ENCODE assay signal across 26 cellular contexts in genomic region chr5:160245506-160246100, GRCh38. TPM values are rescaled to one million over a fixed set of nuclear protein-coding genes. Genes with fewer than 3 reads are reported as not detected.
DNase-seq lines count a peak whose midpoint lies in the region; ATAC-seq and TF ChIP-seq lines count a peak whose summit lies in the region.
"Had no signal": no experiment of that assay in that cellular context is flagged by ENCODE, and none has a peak within 500 bp of the region (broad histone marks: within the 10 kb centered on the region; RNA-seq: fewer than 3 reads in every experiment).

No MANE protein-coding gene starts in this region.

- no peak overlapping the region for H4K8ac ChIP-seq in H9 (replicated peaks; ENCODE audit: insufficient read length, low read depth, low read length)
- H4K8ac ChIP-seq in mesenchymal stem cell (ENCODE audit: low read length), result peak overlapping the region; percentile 15

- POLR2A ChIA-PET in AG04450 (lab: Yijun Ruan, JAX), result no interaction called here
- POLR2A ChIA-PET in Panc1 (lab: Charles Lee), result interaction anchor here (0.6 kb wide), 1 partner anchor 63 kb away, joined by 3 read pairs; no protein-coding TSS in a partner anchor
- POLR2A ChIA-PET in OCI-LY7 (lab: Charles Lee), result no interaction called here

- H3K18ac ChIP-seq in H9 (ENCODE audit: insufficient read length, low read depth, low read length) (no peak overlapping the region), mesenchymal stem cell (ENCODE audit: low read depth in 1 of 2, low read length in 2 of 2) (no peak overlapping the region)

- H4K20me1 ChIP-seq in H9 (ENCODE audit: control insufficient read depth, insufficient read depth, insufficient read length) (no peaks in the 10 kb centered on the region), OCI-LY7 (ENCODE audit: insufficient read depth, low read length) (no peaks in the 10 kb centered on the region)
- H4K20me1 ChIP-seq: BLaER1 treated with 17β-estradiol and CSF1 and Interleukin-3, amounts not matched to agents 10 nM and 100 nM had no signal

- peak overlapping the region; percentile 31 to 63 (median 34); a peak in 4 of 7 replicates for H3K27ac Mint-ChIP-seq in H9
- H3K27ac Mint-ChIP-seq: activated naive CD8-positive, alpha-beta T cell treated with anti-CD3 and anti-CD28 coated beads, Interleukin-2, amount 50 U/mL, for 24 hours had no signal

- in situ Hi-C loops in Panc1 (cut with HindIII; ENCODE audit: low pct_unique_long_range_greater_than_20kb, low sequenced_read_pairs), result no loop called here

- H3K14ac ChIP-seq in H9 (ENCODE audit: insufficient read depth, low read length) (no peak overlapping the region), mesenchymal stem cell (ENCODE audit: low read length in 2 of 2) (no peak overlapping the region)

- DNase-seq in AG04450 (ENCODE audit: low read depth, low spot score) (no peak), H9 (no peak), Panc1 (ENCODE audit: low read depth, low spot score) (no peak), mesenchymal stem cell (no peak), OCI-LY7 (ENCODE audit: low spot score) (no peak), NCI-H146 (lab: John Stamatoyannopoulos, UW) (no peak), DMS79 treated with DMSO at 0.1 percent for 48 hours (lab: John Stamatoyannopoulos, UW) (no peak), sciatic nerve (ENCODE audit: low spot score) (no peak)
- DNase-seq: activated CD4-positive, alpha-beta T cell treated with anti-CD3 and anti-CD28 coated beads, Interleukin-2, amount 50 U/mL, for 1 hour; activated CD8-positive, alpha-beta memory T cell treated with anti-CD3 and anti-CD28 coated beads, Interleukin-2, amount 50 U/mL, for 4 hours; activated effector memory CD4-positive, alpha-beta T cell treated with anti-CD3 and anti-CD28 coated beads, Interleukin-2, amount 50 U/mL, for 16 hours; activated naive CD8-positive, alpha-beta T cell treated with anti-CD3 and anti-CD28 coated beads, Interleukin-2, amount 50 U/mL, for 24 hours; Caco-2; effector memory CD4-positive, alpha-beta T cell; EL; GOT3; islet precursor cell; NCI-H1105 treated with DMSO at 0.1 percent for 48 hours; NCI-H748 treated with DMSO at 0.1 percent for 48 hours; ovary; right cardiac atrium; T-helper 2 cell had no signal

- H3K4me1 Mint-ChIP-seq in H9, result peaks cover 10 to 24% of the 10 kb centered on the region in 2 experiments
- H3K4me1 Mint-ChIP-seq: activated naive CD8-positive, alpha-beta T cell treated with anti-CD3 and anti-CD28 coated beads, Interleukin-2, amount 50 U/mL, for 24 hours had no signal

- H2AK5ac ChIP-seq in H9 (ENCODE audit: insufficient read length, low read length), result no peak overlapping the region
- no peak overlapping the region for H2AK5ac ChIP-seq in mesenchymal stem cell (ENCODE audit: low read length, severe bottlenecking)

- no peaks in the 10 kb centered on the region for H3K27me3 Mint-ChIP-seq in H9 (ENCODE audit: low read depth)
- H3K27me3 Mint-ChIP-seq: activated naive CD8-positive, alpha-beta T cell treated with anti-CD3 and anti-CD28 coated beads, Interleukin-2, amount 50 U/mL, for 24 hours had no signal

- no peak overlapping the region for H3K23ac ChIP-seq in H9 (ENCODE audit: insufficient read length, low read depth, low read length)
- no peak overlapping the region for H3K23ac ChIP-seq in mesenchymal stem cell (ENCODE audit: low read length in 2 of 2)

- intact Hi-C loops in Panc1 (cut with micrococcal nuclease; ENCODE audit: unreplicated experiment) (no loop called here), OCI-LY7 (cut with micrococcal nuclease; ENCODE audit: unreplicated experiment) (no loop called here), sciatic nerve (cut with DNase I) (no loop called here)

- H2BK5ac ChIP-seq in H9 (ENCODE audit: insufficient read length, low read length) (no peak overlapping the region), mesenchymal stem cell (ENCODE audit: low read depth, low read length, poor library complexity, severe bottlenecking) (no peak overlapping the region)

- no peaks in the 10 kb centered on the region; the same call in 1 of the 2 replicates for H3K36me3 ChIP-seq in Panc1 (ENCODE audit: control insufficient read depth, insufficient read depth, low read length)
- peaks cover 0 to 3% of the 10 kb centered on the region in 2 experiments for H3K36me3 ChIP-seq in mesenchymal stem cell (ENCODE audit: control insufficient read depth in 1 of 2, insufficient read depth in 2 of 2, low read depth in 1 of 2, low read length in 2 of 2)
- H3K36me3 ChIP-seq in OCI-LY7 (ENCODE audit: insufficient read depth, low read length), result no peaks in the 10 kb centered on the region
- H3K36me3 ChIP-seq: ovary, suprapubic skin, vagina had no signal

- H2BK15ac ChIP-seq in H9 (ENCODE audit: low read depth, low read length) (no peak overlapping the region), mesenchymal stem cell (ENCODE audit: low read depth, poor library complexity, severe bottlenecking) (no peak overlapping the region)

- H3K4ac ChIP-seq in H9 (ENCODE audit: low read depth, low read length) (no peak overlapping the region), mesenchymal stem cell (ENCODE audit: low read depth in 1 of 2, low read length in 2 of 2) (no peak overlapping the region)

- no CpG with 5 or more reads among the region's 9 CpGs for WGBS in H9 (ENCODE audit: extremely low coverage, insufficient read length, low lambda C conversion rate)
- WGBS in mesenchymal stem cell, result 84% methylated on average over 9 of the region's 9 CpGs

- H3K4me2 ChIP-seq in H9 (ENCODE audit: insufficient read depth, insufficient read length, low read length), result no peak overlapping the region
- H3K4me2 ChIP-seq in mesenchymal stem cell (ENCODE audit: low read length, poor library complexity, severe bottlenecking), result no peak overlapping the region
- H3K4me2 ChIP-seq in OCI-LY7 (ENCODE audit: low read length), result no peak overlapping the region

- H3K56ac ChIP-seq in H9 (ENCODE audit: insufficient read length, low read depth, low read length), result no peak overlapping the region

- H3K9me3 ChIP-seq in AG04450 (ENCODE audit: control insufficient read depth, insufficient read depth, low read length) (no peaks in the 10 kb centered on the region), H9 (ENCODE audit: control insufficient read depth, low read depth, low read length) (no peaks in the 10 kb centered on the region), Panc1 (ENCODE audit: control insufficient read depth, insufficient read depth, low read depth, low read length) (no peaks in the 10 kb centered on the region), mesenchymal stem cell (ENCODE audit: control insufficient read depth, low read length) (no peaks in the 10 kb centered on the region), OCI-LY7 (ENCODE audit: low read length) (no peaks in the 10 kb centered on the region)
- H3K9me3 ChIP-seq: BLaER1 treated with 17β-estradiol and CSF1 and Interleukin-3, amounts not matched to agents 10 nM and 100 nM; Caco-2; ovary; suprapubic skin; vagina had no signal

- no peak overlapping the region for H2BK12ac ChIP-seq in H9 (ENCODE audit: insufficient read length, low read depth, low read length)
- H2BK12ac ChIP-seq in mesenchymal stem cell (ENCODE audit: low read length in 2 of 2), result peak overlapping the region in 1 of 2 experiments; percentile 56

- H4K91ac ChIP-seq in H9 (ENCODE audit: insufficient read length, low read depth, low read length), result no peak overlapping the region
- no peak overlapping the region for H4K91ac ChIP-seq in mesenchymal stem cell (ENCODE audit: low read length)

- H3K27ac ChIP-seq in AG04450 (ENCODE audit: low read depth, low read length) (peak overlapping the region; percentile 21), H9 (ENCODE audit: insufficient read length, low read depth, low read length) (no peak overlapping the region), Panc1 (ENCODE audit: low read length) (no peak overlapping the region), mesenchymal stem cell (ENCODE audit: low read length, poor library complexity, severe bottlenecking) (no peak overlapping the region), OCI-LY7 (ENCODE audit: low read depth, low read length, poor library complexity, severe bottlenecking) (no peak overlapping the region)
- H3K27ac ChIP-seq: BLaER1 treated with 17β-estradiol and CSF1 and Interleukin-3, amounts not matched to agents 10 nM and 100 nM; ovary; suprapubic skin; vagina had no signal

- H3K4me3 ChIP-seq in AG04450 (ENCODE audit: low read depth, low read length) (no peak overlapping the region), Panc1 (ENCODE audit: low read depth in 2 of 2, low read length in 2 of 2) (no peak overlapping the region), mesenchymal stem cell (ENCODE audit: insufficient read depth in 1 of 2, low read depth in 1 of 2, low read length in 2 of 2) (no peak overlapping the region), OCI-LY7 (ENCODE audit: low read depth, low read length, poor library complexity, severe bottlenecking) (no peak overlapping the region)
- H3K4me3 ChIP-seq: BLaER1 treated with 17β-estradiol and CSF1 and Interleukin-3, amounts not matched to agents 10 nM and 100 nM; lung; ovary; suprapubic skin; vagina had no signal

- no peak overlapping the region for H2AFZ ChIP-seq in H9 (ENCODE audit: low read length)
- no peak overlapping the region for H2AFZ ChIP-seq in mesenchymal stem cell (ENCODE audit: low read depth, low read length)
- no peak overlapping the region for H2AFZ ChIP-seq in OCI-LY7 (ENCODE audit: low read length)

- TF ChIP-seq CTCF in AG04450 (IDR thresholded peaks at IDR 0.05; ENCODE audit: low read depth, low read length) (no peak), H9 (conservative IDR thresholded peaks at IDR 0.05) (no peak), Panc1 (IDR thresholded peaks at IDR 0.05) (no peak), OCI-LY7 (conservative IDR thresholded peaks at IDR 0.05; ENCODE audit: low read length) (no peak)

- H3K79me2 ChIP-seq in H9 (ENCODE audit: insufficient read depth, low read length) (no peaks in the 10 kb centered on the region), OCI-LY7 (ENCODE audit: insufficient read depth, low read depth, low read length) (no peaks in the 10 kb centered on the region)

- BruUV-seq in Panc1 (replicated peaks; lab: Mats Ljungman, UMichigan), result no TSS peak
- BruUV-seq in OCI-LY7 (replicated peaks; lab: Mats Ljungman, UMichigan), result no TSS peak

- no peaks in the 10 kb centered on the region for H3K27me3 ChIP-seq in AG04450 (ENCODE audit: control insufficient read depth, insufficient read depth, low read length)
- no peaks in the 10 kb centered on the region for H3K27me3 ChIP-seq in H9 (ENCODE audit: insufficient read depth, low read length)
- H3K27me3 ChIP-seq in Panc1 (ENCODE audit: control insufficient read depth, insufficient read depth, low read length), result no peaks in the 10 kb centered on the region
- peaks cover 0 to 17% of the 10 kb centered on the region in 2 experiments for H3K27me3 ChIP-seq in mesenchymal stem cell (ENCODE audit: control insufficient read depth in 1 of 2, insufficient read depth in 1 of 2, low read length in 2 of 2)
- H3K27me3 ChIP-seq: BLaER1 treated with 17β-estradiol and CSF1 and Interleukin-3, amounts not matched to agents 10 nM and 100 nM; ovary; suprapubic skin; vagina had no signal

- ATAC-seq in Panc1 (peak; percentile 31; the same call in 1 of the 2 replicates), sciatic nerve (no peak)
- ATAC-seq: activated naive CD8-positive, alpha-beta T cell treated with anti-CD3 and anti-CD28 coated beads, Interleukin-2, amount 50 U/mL, for 24 hours; right cardiac atrium had no signal

- H2BK120ac ChIP-seq in H9 (ENCODE audit: low read depth, low read length, poor library complexity, severe bottlenecking) (no peak overlapping the region), mesenchymal stem cell (ENCODE audit: low read depth, low read length) (peak overlapping the region; percentile 15)

- H2BK20ac ChIP-seq in H9 (ENCODE audit: low read depth, low read length, poor library complexity, severe bottlenecking), result no peak overlapping the region

- H3K36me3 Mint-ChIP-seq in H9 (ENCODE audit: insufficient read depth in 1 of 3, low read depth in 3 of 3), result peaks cover 0 to under 1% (median 0%) of the 10 kb centered on the region in 3 experiments; a peak in 1 of 7 replicates

- no peaks in the 10 kb centered on the region for H3K9me2 ChIP-seq in OCI-LY7 (ENCODE audit: insufficient read depth, low read length)

- no peaks in the 10 kb centered on the region; the same call in 1 of the 2 replicates for H3K4me1 ChIP-seq in H9 (ENCODE audit: insufficient read depth, low read length)
- no peaks in the 10 kb centered on the region for H3K4me1 ChIP-seq in Panc1 (ENCODE audit: control insufficient read depth, insufficient read depth, low read length)
- no peaks in the 10 kb centered on the region for H3K4me1 ChIP-seq in mesenchymal stem cell (ENCODE audit: control insufficient read depth, insufficient read depth, low read depth, low read length)
- H3K4me1 ChIP-seq in OCI-LY7 (ENCODE audit: insufficient read depth, low read length, poor library complexity, severe bottlenecking), result no peaks in the 10 kb centered on the region
- H3K4me1 ChIP-seq: suprapubic skin, vagina had no signal

- no peak overlapping the region for H4K5ac ChIP-seq in H9 (ENCODE audit: insufficient read length, low read depth, low read length)

- H3K23me2 ChIP-seq in H9 (ENCODE audit: insufficient read length, low read depth, low read length, poor library complexity, severe bottlenecking), result no peaks in the 10 kb centered on the region

- CTCF ChIA-PET in AG04450 (lab: Charles Lee), result interaction anchor here (1.0 kb wide), 1 partner anchor 47 kb away, joined by 3 read pairs; no protein-coding TSS in a partner anchor
- CTCF ChIA-PET in Panc1 (lab: Charles Lee), result interaction anchor here (0.6 kb wide), 1 partner anchor 51 kb away, joined by 3 read pairs; no protein-coding TSS in a partner anchor
- CTCF ChIA-PET in OCI-LY7 (lab: Charles Lee; ENCODE audit: unreplicated experiment), result no interaction called here

- no peak overlapping the region for H3T11ph ChIP-seq in H9 (ENCODE audit: low read length)

- no peaks in the 10 kb centered on the region for H3K9me3 Mint-ChIP-seq in H9
- H3K9me3 Mint-ChIP-seq: activated naive CD8-positive, alpha-beta T cell treated with anti-CD3 and anti-CD28 coated beads, Interleukin-2, amount 50 U/mL, for 24 hours had no signal

- no peak overlapping the region for H3K4me3 Mint-ChIP-seq in H9
- H3K4me3 Mint-ChIP-seq: activated naive CD8-positive, alpha-beta T cell treated with anti-CD3 and anti-CD28 coated beads, Interleukin-2, amount 50 U/mL, for 24 hours had no signal

- H3K79me1 ChIP-seq in H9 (ENCODE audit: insufficient read depth, low read depth, low read length, poor library complexity, severe bottlenecking) (no peaks in the 10 kb centered on the region), mesenchymal stem cell (replicated peaks; ENCODE audit: low read length, poor library complexity, severe bottlenecking) (no peaks in the 10 kb centered on the region)

- H3K9ac ChIP-seq in H9 (ENCODE audit: extremely low read depth, insufficient read length, low read length) (no peak overlapping the region), mesenchymal stem cell (ENCODE audit: low read length) (no peak overlapping the region)

RNA-seq across cellular contexts. Expression of gene FABP6, which starts 16.3 kb away (rescaled TPM):
- not detected in 2 replicates for polyA plus RNA-seq in AG04450 (2011; rRNA removed)
- not detected in 2 replicates for polyA minus RNA-seq in AG04450 (2011; rRNA and poly(A)+ RNA removed)
- total RNA-seq in H9 (2021) (5.2 and 6.2 TPM in 2 replicates), Panc1 (2021; ENCODE audit: unreplicated experiment) (0.31 TPM), OCI-LY7 (2022) (not detected in 2 replicates), sciatic nerve (not detected)
- not detected for polyA plus RNA-seq in Panc1 (2012; ENCODE audit: insufficient read length)
- polyA plus RNA-seq in mesenchymal stem cell (2013, experiment 1 of 2), result not detected
- 0.10 TPM for polyA plus RNA-seq in mesenchymal stem cell (2013, experiment 2 of 2)
- total RNA-seq in OCI-LY7 (2014; rRNA removed; shearing (Covaris generic)), result 0.69 and 1.9 TPM in 2 replicates
- total RNA-seq: Caco-2, right cardiac atrium had no signal
